1 cellular context compared by ENCODE assay signal in the genomic region with DNA sequence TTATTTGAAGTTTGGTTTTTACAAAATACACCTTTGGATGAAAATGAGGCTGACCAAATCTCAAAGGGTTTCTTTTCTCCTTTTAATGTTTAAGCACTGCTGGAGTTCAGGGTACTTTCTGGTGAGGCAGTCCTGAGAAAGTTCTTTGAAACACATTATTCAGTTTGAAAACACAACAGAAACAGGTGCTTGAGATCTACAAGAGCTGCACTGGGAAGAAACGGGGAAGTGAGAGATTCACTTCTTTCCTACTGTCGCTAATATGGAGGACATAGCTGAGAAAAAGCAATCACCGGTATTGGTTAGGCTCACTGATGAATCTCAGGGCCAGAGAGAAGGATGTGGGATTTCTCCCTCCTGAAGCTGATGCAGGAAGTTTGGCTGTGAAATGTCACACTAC.
TF ChIP-seq lines count a peak whose summit lies in the region.

No MANE protein-coding gene starts in this region.

TF ChIP-seq in GM12878, 131 proteins besides CTCF, POLR2A, EP300 and RAD21 (continued from another document and continues in another):
- TF ChIP-seq, protein P1, sequence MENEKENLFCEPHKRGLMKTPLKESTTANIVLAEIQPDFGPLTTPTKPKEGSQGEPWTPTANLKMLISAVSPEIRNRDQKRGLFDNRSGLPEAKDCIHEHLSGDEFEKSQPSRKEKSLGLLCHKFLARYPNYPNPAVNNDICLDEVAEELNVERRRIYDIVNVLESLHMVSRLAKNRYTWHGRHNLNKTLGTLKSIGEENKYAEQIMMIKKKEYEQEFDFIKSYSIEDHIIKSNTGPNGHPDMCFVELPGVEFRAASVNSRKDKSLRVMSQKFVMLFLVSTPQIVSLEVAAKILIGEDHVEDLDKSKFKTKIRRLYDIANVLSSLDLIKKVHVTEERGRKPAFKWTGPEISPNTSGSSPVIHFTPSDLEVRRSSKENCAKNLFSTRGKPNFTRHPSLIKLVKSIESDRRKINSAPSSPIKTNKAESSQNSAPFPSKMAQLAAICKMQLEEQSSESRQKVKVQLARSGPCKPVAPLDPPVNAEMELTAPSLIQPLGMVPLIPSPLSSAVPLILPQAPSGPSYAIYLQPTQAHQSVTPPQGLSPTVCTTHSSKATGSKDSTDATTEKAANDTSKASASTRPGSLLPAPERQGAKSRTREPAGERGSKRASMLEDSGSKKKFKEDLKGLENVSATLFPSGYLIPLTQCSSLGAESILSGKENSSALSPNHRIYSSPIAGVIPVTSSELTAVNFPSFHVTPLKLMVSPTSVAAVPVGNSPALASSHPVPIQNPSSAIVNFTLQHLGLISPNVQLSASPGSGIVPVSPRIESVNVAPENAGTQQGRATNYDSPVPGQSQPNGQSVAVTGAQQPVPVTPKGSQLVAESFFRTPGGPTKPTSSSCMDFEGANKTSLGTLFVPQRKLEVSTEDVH (IDR thresholded peaks at IDR 0.05; ENCODE audit: low read depth, partially characterized antibody) = no peak
- TF ChIP-seq ZNF207 (IDR thresholded peaks at IDR 0.05; ENCODE audit: borderline replicate concordance) = no peak
- TF ChIP-seq TCF7 (IDR thresholded peaks at IDR 0.05; ENCODE audit: borderline replicate concordance) = peak; percentile 73
- TF ChIP-seq MYB (IDR thresholded peaks at IDR 0.05; ENCODE audit: borderline replicate concordance, low read depth, low read length) = no peak
- TF ChIP-seq ZNF217 (IDR thresholded peaks at IDR 0.05) = no peak; the same call in 1 of the 2 replicates
- no peak for TF ChIP-seq MXI1 (IDR thresholded peaks at IDR 0.05; ENCODE audit: low read depth, low read length)
- TF ChIP-seq, protein P2, sequence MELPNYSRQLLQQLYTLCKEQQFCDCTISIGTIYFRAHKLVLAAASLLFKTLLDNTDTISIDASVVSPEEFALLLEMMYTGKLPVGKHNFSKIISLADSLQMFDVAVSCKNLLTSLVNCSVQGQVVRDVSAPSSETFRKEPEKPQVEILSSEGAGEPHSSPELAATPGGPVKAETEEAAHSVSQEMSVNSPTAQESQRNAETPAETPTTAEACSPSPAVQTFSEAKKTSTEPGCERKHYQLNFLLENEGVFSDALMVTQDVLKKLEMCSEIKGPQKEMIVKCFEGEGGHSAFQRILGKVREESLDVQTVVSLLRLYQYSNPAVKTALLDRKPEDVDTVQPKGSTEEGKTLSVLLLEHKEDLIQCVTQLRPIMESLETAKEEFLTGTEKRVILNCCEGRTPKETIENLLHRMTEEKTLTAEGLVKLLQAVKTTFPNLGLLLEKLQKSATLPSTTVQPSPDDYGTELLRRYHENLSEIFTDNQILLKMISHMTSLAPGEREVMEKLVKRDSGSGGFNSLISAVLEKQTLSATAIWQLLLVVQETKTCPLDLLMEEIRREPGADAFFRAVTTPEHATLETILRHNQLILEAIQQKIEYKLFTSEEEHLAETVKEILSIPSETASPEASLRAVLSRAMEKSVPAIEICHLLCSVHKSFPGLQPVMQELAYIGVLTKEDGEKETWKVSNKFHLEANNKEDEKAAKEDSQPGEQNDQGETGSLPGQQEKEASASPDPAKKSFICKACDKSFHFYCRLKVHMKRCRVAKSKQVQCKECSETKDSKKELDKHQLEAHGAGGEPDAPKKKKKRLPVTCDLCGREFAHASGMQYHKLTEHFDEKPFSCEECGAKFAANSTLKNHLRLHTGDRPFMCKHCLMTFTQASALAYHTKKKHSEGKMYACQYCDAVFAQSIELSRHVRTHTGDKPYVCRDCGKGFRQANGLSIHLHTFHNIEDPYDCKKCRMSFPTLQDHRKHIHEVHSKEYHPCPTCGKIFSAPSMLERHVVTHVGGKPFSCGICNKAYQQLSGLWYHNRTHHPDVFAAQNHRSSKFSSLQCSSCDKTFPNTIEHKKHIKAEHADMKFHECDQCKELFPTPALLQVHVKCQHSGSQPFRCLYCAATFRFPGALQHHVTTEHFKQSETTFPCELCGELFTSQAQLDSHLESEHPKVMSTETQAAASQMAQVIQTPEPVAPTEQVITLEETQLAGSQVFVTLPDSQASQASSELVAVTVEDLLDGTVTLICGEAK (IDR thresholded peaks at IDR 0.05; ENCODE audit: borderline replicate concordance) = no peak
- no peak for TF ChIP-seq RFX5 (IDR thresholded peaks at IDR 0.05; ENCODE audit: low read depth, low read length)
- TF ChIP-seq EGR1 (IDR thresholded peaks at IDR 0.05; ENCODE audit: borderline replicate concordance in 1 of 2, low read depth in 2 of 2, low read length in 2 of 2) = no peak
- TF ChIP-seq POLR2AphosphoS2 (IDR thresholded peaks at IDR 0.05; ENCODE audit: low read depth, low read length) = no peak
- 0 out of 2 replicates have a peak, but pooled peaks have one; percentile 42 for TF ChIP-seq MTA3 (IDR thresholded peaks at IDR 0.05; ENCODE audit: borderline replicate concordance, low read length)
- no peak for TF ChIP-seq ZNF622 (IDR thresholded peaks at IDR 0.05)
- TF ChIP-seq, protein P3, sequence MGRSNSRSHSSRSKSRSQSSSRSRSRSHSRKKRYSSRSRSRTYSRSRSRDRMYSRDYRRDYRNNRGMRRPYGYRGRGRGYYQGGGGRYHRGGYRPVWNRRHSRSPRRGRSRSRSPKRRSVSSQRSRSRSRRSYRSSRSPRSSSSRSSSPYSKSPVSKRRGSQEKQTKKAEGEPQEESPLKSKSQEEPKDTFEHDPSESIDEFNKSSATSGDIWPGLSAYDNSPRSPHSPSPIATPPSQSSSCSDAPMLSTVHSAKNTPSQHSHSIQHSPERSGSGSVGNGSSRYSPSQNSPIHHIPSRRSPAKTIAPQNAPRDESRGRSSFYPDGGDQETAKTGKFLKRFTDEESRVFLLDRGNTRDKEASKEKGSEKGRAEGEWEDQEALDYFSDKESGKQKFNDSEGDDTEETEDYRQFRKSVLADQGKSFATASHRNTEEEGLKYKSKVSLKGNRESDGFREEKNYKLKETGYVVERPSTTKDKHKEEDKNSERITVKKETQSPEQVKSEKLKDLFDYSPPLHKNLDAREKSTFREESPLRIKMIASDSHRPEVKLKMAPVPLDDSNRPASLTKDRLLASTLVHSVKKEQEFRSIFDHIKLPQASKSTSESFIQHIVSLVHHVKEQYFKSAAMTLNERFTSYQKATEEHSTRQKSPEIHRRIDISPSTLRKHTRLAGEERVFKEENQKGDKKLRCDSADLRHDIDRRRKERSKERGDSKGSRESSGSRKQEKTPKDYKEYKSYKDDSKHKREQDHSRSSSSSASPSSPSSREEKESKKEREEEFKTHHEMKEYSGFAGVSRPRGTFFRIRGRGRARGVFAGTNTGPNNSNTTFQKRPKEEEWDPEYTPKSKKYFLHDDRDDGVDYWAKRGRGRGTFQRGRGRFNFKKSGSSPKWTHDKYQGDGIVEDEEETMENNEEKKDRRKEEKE (IDR thresholded peaks at IDR 0.05) = no peak
- TF ChIP-seq WRNIP1 (IDR thresholded peaks at IDR 0.05; ENCODE audit: borderline replicate concordance, low read depth, low read length) = no peak
- TF ChIP-seq RCOR1 (conservative IDR thresholded peaks at IDR 0.05; ENCODE audit: low read depth, low read length) = 0 out of 2 replicates have a peak, but pooled peaks have one; percentile 71
- 0 out of 2 replicates have a peak, but pooled peaks have one; percentile 52 for TF ChIP-seq ZNF24 (IDR thresholded peaks at IDR 0.05)
- peak; percentile 22; the same call in 1 of the 2 replicates for TF ChIP-seq MEF2A (IDR thresholded peaks at IDR 0.05; ENCODE audit: insufficient read depth, low read depth, low read length)
- TF ChIP-seq DPF2 (IDR thresholded peaks at IDR 0.05) = peak; percentile 77
- peak; percentile 87; the same call in 1 of the 2 replicates for TF ChIP-seq STAT3 (IDR thresholded peaks at IDR 0.05; ENCODE audit: low read depth, low read length)
- TF ChIP-seq RAD51 (IDR thresholded peaks at IDR 0.05) = no peak
- peak in 1 of 2 experiments; percentile 53; a peak in 1 of 4 replicates for TF ChIP-seq CEBPB (IDR thresholded peaks at IDR 0.05; ENCODE audit: borderline replicate concordance in 1 of 2, low read depth in 2 of 2, low read length in 2 of 2)
- TF ChIP-seq JUND (IDR thresholded peaks at IDR 0.05; ENCODE audit: low read depth, low read length) = no peak
- TF ChIP-seq ZNF384 (IDR thresholded peaks at IDR 0.05; ENCODE audit: borderline replicate concordance, low read depth, low read length) = no peak
- TF ChIP-seq SRF (IDR thresholded peaks at IDR 0.05; ENCODE audit: low read depth in 2 of 2, low read length in 2 of 2) = no peak
- TF ChIP-seq CHD4 (IDR thresholded peaks at IDR 0.05) = no peak
- no peak for TF ChIP-seq HCFC1 (IDR thresholded peaks at IDR 0.05; ENCODE audit: low read length)
- TF ChIP-seq YY1 (IDR thresholded peaks at IDR 0.05; ENCODE audit: low read depth, low read length) = peak; percentile 84
- no peak for TF ChIP-seq SMC3 (IDR thresholded peaks at IDR 0.05; ENCODE audit: borderline replicate concordance, low read length)
- TF ChIP-seq, protein P4, sequence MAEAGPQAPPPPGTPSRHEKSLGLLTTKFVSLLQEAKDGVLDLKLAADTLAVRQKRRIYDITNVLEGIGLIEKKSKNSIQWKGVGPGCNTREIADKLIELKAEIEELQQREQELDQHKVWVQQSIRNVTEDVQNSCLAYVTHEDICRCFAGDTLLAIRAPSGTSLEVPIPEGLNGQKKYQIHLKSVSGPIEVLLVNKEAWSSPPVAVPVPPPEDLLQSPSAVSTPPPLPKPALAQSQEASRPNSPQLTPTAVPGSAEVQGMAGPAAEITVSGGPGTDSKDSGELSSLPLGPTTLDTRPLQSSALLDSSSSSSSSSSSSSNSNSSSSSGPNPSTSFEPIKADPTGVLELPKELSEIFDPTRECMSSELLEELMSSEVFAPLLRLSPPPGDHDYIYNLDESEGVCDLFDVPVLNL (IDR thresholded peaks at IDR 0.05; ENCODE audit: low read depth, low read length) = no peak
- no peak for TF ChIP-seq HDAC2 (IDR thresholded peaks at IDR 0.05)
- 0 out of 2 replicates have a peak, but pooled peaks have one; percentile 59 for TF ChIP-seq NBN (IDR thresholded peaks at IDR 0.05)
- TF ChIP-seq NFXL1 (IDR thresholded peaks at IDR 0.05; ENCODE audit: borderline replicate concordance) = no peak
- no peak for TF ChIP-seq STAT1 (conservative IDR thresholded peaks at IDR 0.05)
- TF ChIP-seq, protein P5, sequence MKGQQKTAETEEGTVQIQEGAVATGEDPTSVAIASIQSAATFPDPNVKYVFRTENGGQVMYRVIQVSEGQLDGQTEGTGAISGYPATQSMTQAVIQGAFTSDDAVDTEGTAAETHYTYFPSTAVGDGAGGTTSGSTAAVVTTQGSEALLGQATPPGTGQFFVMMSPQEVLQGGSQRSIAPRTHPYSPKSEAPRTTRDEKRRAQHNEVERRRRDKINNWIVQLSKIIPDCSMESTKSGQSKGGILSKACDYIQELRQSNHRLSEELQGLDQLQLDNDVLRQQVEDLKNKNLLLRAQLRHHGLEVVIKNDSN (IDR thresholded peaks at IDR 0.05; ENCODE audit: borderline replicate concordance, extremely low read length, insufficient read depth, low read depth, low read length) = no peak
- no peak for TF ChIP-seq TCF3 (IDR thresholded peaks at IDR 0.05; ENCODE audit: borderline replicate concordance, insufficient read depth, low read depth, low read length)
- TF ChIP-seq ZSCAN29 (IDR thresholded peaks at IDR 0.05) = no peak
- TF ChIP-seq, protein P6, sequence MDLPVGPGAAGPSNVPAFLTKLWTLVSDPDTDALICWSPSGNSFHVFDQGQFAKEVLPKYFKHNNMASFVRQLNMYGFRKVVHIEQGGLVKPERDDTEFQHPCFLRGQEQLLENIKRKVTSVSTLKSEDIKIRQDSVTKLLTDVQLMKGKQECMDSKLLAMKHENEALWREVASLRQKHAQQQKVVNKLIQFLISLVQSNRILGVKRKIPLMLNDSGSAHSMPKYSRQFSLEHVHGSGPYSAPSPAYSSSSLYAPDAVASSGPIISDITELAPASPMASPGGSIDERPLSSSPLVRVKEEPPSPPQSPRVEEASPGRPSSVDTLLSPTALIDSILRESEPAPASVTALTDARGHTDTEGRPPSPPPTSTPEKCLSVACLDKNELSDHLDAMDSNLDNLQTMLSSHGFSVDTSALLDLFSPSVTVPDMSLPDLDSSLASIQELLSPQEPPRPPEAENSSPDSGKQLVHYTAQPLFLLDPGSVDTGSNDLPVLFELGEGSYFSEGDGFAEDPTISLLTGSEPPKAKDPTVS (IDR thresholded peaks at IDR 0.05; ENCODE audit: low read depth, low read length) = no peak
- peak; percentile 82 for TF ChIP-seq IRF4 (IDR thresholded peaks at IDR 0.05; ENCODE audit: low read depth, low read length)
- peak in 1 of 2 experiments; percentile 42; a peak in 2 of 4 replicates for TF ChIP-seq BHLHE40 (IDR thresholded peaks at IDR 0.05; ENCODE audit: borderline replicate concordance in 1 of 2, low read depth in 2 of 2, low read length in 1 of 2)
- TF ChIP-seq GABPA (IDR thresholded peaks at IDR 0.05; ENCODE audit: low read depth) = no peak
- TF ChIP-seq RBBP5 (conservative IDR thresholded peaks at IDR 0.05) = no peak
- TF ChIP-seq, protein P7, sequence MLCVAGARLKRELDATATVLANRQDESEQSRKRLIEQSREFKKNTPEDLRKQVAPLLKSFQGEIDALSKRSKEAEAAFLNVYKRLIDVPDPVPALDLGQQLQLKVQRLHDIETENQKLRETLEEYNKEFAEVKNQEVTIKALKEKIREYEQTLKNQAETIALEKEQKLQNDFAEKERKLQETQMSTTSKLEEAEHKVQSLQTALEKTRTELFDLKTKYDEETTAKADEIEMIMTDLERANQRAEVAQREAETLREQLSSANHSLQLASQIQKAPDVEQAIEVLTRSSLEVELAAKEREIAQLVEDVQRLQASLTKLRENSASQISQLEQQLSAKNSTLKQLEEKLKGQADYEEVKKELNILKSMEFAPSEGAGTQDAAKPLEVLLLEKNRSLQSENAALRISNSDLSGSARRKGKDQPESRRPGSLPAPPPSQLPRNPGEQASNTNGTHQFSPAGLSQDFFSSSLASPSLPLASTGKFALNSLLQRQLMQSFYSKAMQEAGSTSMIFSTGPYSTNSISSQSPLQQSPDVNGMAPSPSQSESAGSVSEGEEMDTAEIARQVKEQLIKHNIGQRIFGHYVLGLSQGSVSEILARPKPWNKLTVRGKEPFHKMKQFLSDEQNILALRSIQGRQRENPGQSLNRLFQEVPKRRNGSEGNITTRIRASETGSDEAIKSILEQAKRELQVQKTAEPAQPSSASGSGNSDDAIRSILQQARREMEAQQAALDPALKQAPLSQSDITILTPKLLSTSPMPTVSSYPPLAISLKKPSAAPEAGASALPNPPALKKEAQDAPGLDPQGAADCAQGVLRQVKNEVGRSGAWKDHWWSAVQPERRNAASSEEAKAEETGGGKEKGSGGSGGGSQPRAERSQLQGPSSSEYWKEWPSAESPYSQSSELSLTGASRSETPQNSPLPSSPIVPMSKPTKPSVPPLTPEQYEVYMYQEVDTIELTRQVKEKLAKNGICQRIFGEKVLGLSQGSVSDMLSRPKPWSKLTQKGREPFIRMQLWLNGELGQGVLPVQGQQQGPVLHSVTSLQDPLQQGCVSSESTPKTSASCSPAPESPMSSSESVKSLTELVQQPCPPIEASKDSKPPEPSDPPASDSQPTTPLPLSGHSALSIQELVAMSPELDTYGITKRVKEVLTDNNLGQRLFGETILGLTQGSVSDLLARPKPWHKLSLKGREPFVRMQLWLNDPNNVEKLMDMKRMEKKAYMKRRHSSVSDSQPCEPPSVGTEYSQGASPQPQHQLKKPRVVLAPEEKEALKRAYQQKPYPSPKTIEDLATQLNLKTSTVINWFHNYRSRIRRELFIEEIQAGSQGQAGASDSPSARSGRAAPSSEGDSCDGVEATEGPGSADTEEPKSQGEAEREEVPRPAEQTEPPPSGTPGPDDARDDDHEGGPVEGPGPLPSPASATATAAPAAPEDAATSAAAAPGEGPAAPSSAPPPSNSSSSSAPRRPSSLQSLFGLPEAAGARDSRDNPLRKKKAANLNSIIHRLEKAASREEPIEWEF (IDR thresholded peaks at IDR 0.05; ENCODE audit: insufficient replicate concordance, low read depth, low read length) = peak; percentile 42
